9 cellular contexts compared by ENCODE assay signal in the genomic region with DNA sequence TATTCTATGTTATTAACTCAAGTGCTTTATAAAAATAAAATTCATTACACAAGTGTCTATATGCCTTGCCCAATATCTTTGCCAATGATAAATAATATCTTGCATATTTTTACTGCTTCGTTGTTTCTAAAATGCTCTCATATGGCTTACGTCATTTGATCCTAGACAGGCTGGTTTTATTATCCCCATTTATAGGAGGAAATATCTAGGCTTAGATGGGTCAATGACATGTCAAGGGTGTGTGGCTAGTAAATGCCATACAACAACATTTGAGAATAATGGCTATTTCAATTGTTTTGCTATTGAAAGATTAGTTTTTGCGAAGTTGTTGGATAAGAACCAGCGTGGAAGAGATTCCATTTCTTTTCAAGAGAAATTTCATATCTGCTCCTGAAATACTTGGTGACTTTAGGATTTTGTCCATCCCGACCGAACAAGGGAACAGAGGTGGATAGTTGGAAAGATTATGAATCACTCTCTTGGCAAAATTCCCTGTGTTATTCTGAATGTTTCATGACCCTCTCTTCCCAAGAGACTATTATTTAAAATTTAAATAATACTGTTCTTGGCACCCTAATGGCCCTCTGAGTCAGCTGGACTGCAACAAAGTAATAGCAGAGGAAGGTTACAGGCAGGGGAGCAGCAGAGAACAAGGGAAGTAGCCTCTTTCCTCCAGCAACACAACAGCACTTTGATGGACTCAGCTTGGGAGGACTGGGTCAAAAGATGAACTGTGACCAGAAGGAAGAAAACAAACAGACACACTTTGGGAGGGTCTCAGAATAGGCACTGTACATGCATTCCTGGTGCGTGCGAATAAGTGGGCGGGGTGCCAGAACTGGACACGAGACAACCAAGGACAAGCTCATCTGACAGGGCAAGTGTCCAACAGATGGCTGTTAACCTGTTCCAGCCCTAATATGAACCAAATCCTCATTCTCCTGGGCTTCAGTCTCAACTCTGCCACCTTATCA.
A peak's percentile ranks its signal among the peaks of the same experiment; 100 is the strongest.
DNase-seq lines count a peak whose midpoint lies in the region; ATAC-seq and TF ChIP-seq lines count a peak whose summit lies in the region.
"Had no signal": no experiment of that assay in that cellular context is flagged by ENCODE, and none has a peak within 500 bp of the region (broad histone marks: within the 10 kb centered on the region; RNA-seq: fewer than 3 reads in every experiment).

No MANE protein-coding gene starts in this region.

- H3K27me3 ChIP-seq in RWPE2 (ENCODE audit: insufficient read depth, poor library complexity, severe bottlenecking) (no peaks in the 10 kb centered on the region), parathyroid adenoma (ENCODE audit: control insufficient read depth, insufficient read depth, low read length) (no peaks in the 10 kb centered on the region)

- H3K4me3 Mint-ChIP-seq in Calu3 (ENCODE audit: low read depth, unreplicated experiment): no peak overlapping the region
- no peak overlapping the region for H3K4me3 Mint-ChIP-seq in stimulated activated effector memory CD8-positive, alpha-beta T cell treated with anti-CD3 and anti-CD28 coated beads, Interleukin-12 subunit alpha, Interleukin-12 subunit beta, amount 100 ng/mL, for 72 hours

- no peaks in the 10 kb centered on the region for H3K36me3 Mint-ChIP-seq in Calu3 (ENCODE audit: insufficient read depth, unreplicated experiment)
- H3K36me3 Mint-ChIP-seq in stimulated activated effector memory CD8-positive, alpha-beta T cell treated with anti-CD3 and anti-CD28 coated beads, Interleukin-12 subunit alpha, Interleukin-12 subunit beta, amount 100 ng/mL, for 72 hours: no peaks in the 10 kb centered on the region

- no peak overlapping the region for H3K27ac Mint-ChIP-seq in Calu3 (ENCODE audit: unreplicated experiment)
- H3K27ac Mint-ChIP-seq in stimulated activated effector memory CD8-positive, alpha-beta T cell treated with anti-CD3 and anti-CD28 coated beads, Interleukin-12 subunit alpha, Interleukin-12 subunit beta, amount 100 ng/mL, for 72 hours: no peak overlapping the region

- H3K4me3 ChIP-seq in RWPE2 (ENCODE audit: severe bottlenecking): no peak overlapping the region
- no peak overlapping the region for H3K4me3 ChIP-seq in parathyroid adenoma (ENCODE audit: low read depth, low read length)

- H3K4me2 ChIP-seq in parathyroid adenoma (ENCODE audit: low read length): no peak overlapping the region

- DNase-seq in Calu3 (peak; percentile 41), RWPE2 (ENCODE audit: low spot score) (no peak), fibroblast of the conjunctiva (ENCODE audit: low read depth) (peak; percentile 84), GM19238 (ENCODE audit: insufficient read length, low spot score) (no peak), Ammon's horn (ENCODE audit: low spot score) (no peak)
- no peak for DNase-seq in stimulated activated effector memory CD8-positive, alpha-beta T cell treated with anti-CD3 and anti-CD28 coated beads, Interleukin-12 subunit alpha, Interleukin-12 subunit beta, amount 100 ng/mL, for 72 hours (ENCODE audit: low spot score in 2 of 2)
- DNase-seq: activated T-cell treated with anti-CD3 and anti-CD28 coated beads, Interleukin-2, amount 50 U/mL, for 48 hours had no signal

- H3K27ac ChIP-seq in RWPE2 (ENCODE audit: poor library complexity, severe bottlenecking) (peak overlapping the region; percentile 69), parathyroid adenoma (peak overlapping the region; percentile 54)

- no peaks in the 10 kb centered on the region for H3K9me3 ChIP-seq in RWPE2 (ENCODE audit: severe bottlenecking)
- no peaks in the 10 kb centered on the region for H3K9me3 ChIP-seq in parathyroid adenoma (ENCODE audit: control insufficient read depth, low read length)

- CTCF ChIA-PET in Calu3 (lab: Charles Lee): interaction anchor here (1.6 kb wide), 1 partner anchor 31 kb away, joined by 4 read pairs; no protein-coding TSS in a partner anchor

- H3K9ac ChIP-seq in parathyroid adenoma: no peak overlapping the region

- no peaks in the 10 kb centered on the region for H3K27me3 Mint-ChIP-seq in Calu3 (ENCODE audit: unreplicated experiment)

- H2AFZ ChIP-seq in parathyroid adenoma: no peak overlapping the region

- ATAC-seq in RWPE2 (ENCODE audit: low read depth): peak; percentile 87
- ATAC-seq in GM18907 (IDR thresholded peaks at IDR 0.05; ENCODE audit: unreplicated experiment): no peak
- no peak for ATAC-seq in stimulated activated effector memory CD8-positive, alpha-beta T cell treated with anti-CD3 and anti-CD28 coated beads, Interleukin-12 subunit alpha, Interleukin-12 subunit beta, amount 100 ng/mL, for 72 hours

- TF ChIP-seq CTCF in Calu3 (IDR thresholded peaks at IDR 0.05; ENCODE audit: unreplicated experiment): no peak
- TF ChIP-seq CTCF in RWPE2 (IDR thresholded peaks at IDR 0.05; ENCODE audit: poor library complexity, severe bottlenecking): no peak
- no peak for TF ChIP-seq CTCF in parathyroid adenoma (IDR thresholded peaks at IDR 0.05)

- no peaks in the 10 kb centered on the region for H3K9me3 Mint-ChIP-seq in Calu3 (ENCODE audit: low read depth, unreplicated experiment)
- H3K9me3 Mint-ChIP-seq in stimulated activated effector memory CD8-positive, alpha-beta T cell treated with anti-CD3 and anti-CD28 coated beads, Interleukin-12 subunit alpha, Interleukin-12 subunit beta, amount 100 ng/mL, for 72 hours: no peaks in the 10 kb centered on the region

- peaks cover 28% of the 10 kb centered on the region for H3K4me1 ChIP-seq in RWPE2 (ENCODE audit: insufficient read depth, poor library complexity, severe bottlenecking)
- peaks cover 11% of the 10 kb centered on the region for H3K4me1 ChIP-seq in parathyroid adenoma

- H3K79me2 ChIP-seq in parathyroid adenoma: peaks cover 2% of the 10 kb centered on the region

- peaks cover 35% of the 10 kb centered on the region for H3K4me1 Mint-ChIP-seq in Calu3 (ENCODE audit: low read depth, unreplicated experiment)
- no peaks in the 10 kb centered on the region for H3K4me1 Mint-ChIP-seq in stimulated activated effector memory CD8-positive, alpha-beta T cell treated with anti-CD3 and anti-CD28 coated beads, Interleukin-12 subunit alpha, Interleukin-12 subunit beta, amount 100 ng/mL, for 72 hours

- BruUV-seq in Calu3 (replicated peaks; lab: Mats Ljungman, UMichigan): no TSS peak

- intact Hi-C loops in Calu3 (cut with micrococcal nuclease; ENCODE audit: unreplicated experiment): loop anchor here (2.0 kb wide), 1 partner anchor 15 kb away; no protein-coding TSS in a partner anchor

- H3K36me3 ChIP-seq in RWPE2 (ENCODE audit: low read depth): no peaks in the 10 kb centered on the region
- no peaks in the 10 kb centered on the region for H3K36me3 ChIP-seq in parathyroid adenoma (ENCODE audit: control insufficient read depth, insufficient read depth, low read length)

Comparison
In these comparisons a context has a peak if more than half of its experiments do, and no peak if none do; other contexts are left out.
1. DNase-seq: peak in Calu3 (single experiment) and fibroblast of the conjunctiva (single experiment); none in RWPE2 (single experiment), GM19238 (single experiment), stimulated activated effector memory CD8-positive, alpha-beta T cell treated with anti-CD3 and anti-CD28 coated beads, Interleukin-12 subunit alpha, Interleukin-12 subunit beta, amount 100 ng/mL, for 72 hours (0 of 2) and Ammon's horn (single experiment).